In genomic region chr2:69083126-69083733, GRCh38 we compare ENCODE assay signal across 9 cellular contexts.
A peak's percentile ranks its signal among the peaks of the same experiment; 100 is the strongest.
DNase-seq lines count a peak whose midpoint lies in the region; ATAC-seq and TF ChIP-seq lines count a peak whose summit lies in the region.
"Had no signal": no experiment of that assay in that cellular context is flagged by ENCODE, and none has a peak within 500 bp of the region (broad histone marks: within the 10 kb centered on the region; RNA-seq: fewer than 3 reads in every experiment).

No MANE protein-coding gene starts in this region.

- TF ChIP-seq CTCF in IMR-90 (conservative IDR thresholded peaks at IDR 0.05; ENCODE audit: low read depth, low read length), result no peak
- no peak for TF ChIP-seq CTCF in brain (conservative IDR thresholded peaks at IDR 0.05)
- no peak for TF ChIP-seq CTCF in upper lobe of left lung (IDR thresholded peaks at IDR 0.05)

- TF ChIP-seq RAD21 in IMR-90 (IDR thresholded peaks at IDR 0.05; ENCODE audit: low read length), result no peak

- H3K27me3 Mint-ChIP-seq in brain, result no peaks in the 10 kb centered on the region

- WGBS in IMR-90 (ENCODE audit: extremely low coverage in 2 of 2, insufficient read length in 1 of 2), 2 experiments, result 88% methylated on average over 1 of the region's 2 CpGs; no CpG with 5 or more reads in 1 of the 2 experiments
- 52 to 79% methylated on average over 2 of the region's 2 CpGs for WGBS in upper lobe of left lung, 2 donors

- no peak for TF ChIP-seq EP300 in upper lobe of left lung (IDR thresholded peaks at IDR 0.05)

- peak overlapping the region; percentile 34 for H4K5ac ChIP-seq in IMR-90 (ENCODE audit: low read depth, low read length)

- dilution Hi-C loops in IMR-90 (cut with HindIII; ENCODE audit: low sequenced_read_pairs, unreplicated experiment), result no loop called here

- H3K4me3 Mint-ChIP-seq in brain, result peak overlapping the region in 2 of 5 experiments; percentile 44 to 47

- peaks cover 33% of the 10 kb centered on the region for H3K4me1 Mint-ChIP-seq in brain

- H3K9me3 ChIP-seq in IMR-90 (ENCODE audit: control insufficient read depth, insufficient read depth, low read length) (no peaks in the 10 kb centered on the region), upper lobe of left lung (no peaks in the 10 kb centered on the region)

- H3K27ac ChIP-seq in IMR-90 (ENCODE audit: insufficient read depth, low read length) (peak overlapping the region; percentile 86), upper lobe of left lung (peak overlapping the region; percentile 65 to 78 (median 74))

- H3K4me1 ChIP-seq in IMR-90 (ENCODE audit: control insufficient read depth, insufficient read depth, low read length), result peaks cover 25% of the 10 kb centered on the region
- peaks cover 20 to 34% (median 31%) of the 10 kb centered on the region in 4 donors for H3K4me1 ChIP-seq in upper lobe of left lung

- H3K79me1 ChIP-seq in IMR-90 (ENCODE audit: low read depth in 1 of 2, low read length in 2 of 2), result peaks cover 5 to 54% of the 10 kb centered on the region in 2 experiments; a peak in 3 of 4 replicates

- no peak for TF ChIP-seq POLR2A in IMR-90 (IDR thresholded peaks at IDR 0.05; ENCODE audit: low read depth, low read length)
- no peak for TF ChIP-seq POLR2A in upper lobe of left lung (IDR thresholded peaks at IDR 0.05)

- no peak overlapping the region for H3K4me2 ChIP-seq in IMR-90 (ENCODE audit: low read depth, low read length)

- H3K36me3 Mint-ChIP-seq in brain, result peaks cover 66% of the 10 kb centered on the region

- peak overlapping the region; percentile 74 for H3K23ac ChIP-seq in IMR-90 (ENCODE audit: low read depth, low read length)

- H3K4me3 ChIP-seq in IMR-90 (ENCODE audit: insufficient read depth, low read depth, low read length) (no peak overlapping the region), upper lobe of left lung (no peak overlapping the region)

- H3K36me3 ChIP-seq in IMR-90 (ENCODE audit: control insufficient read depth, insufficient read depth, low read length) (peaks cover 35% of the 10 kb centered on the region), upper lobe of left lung (peaks cover 0 to under 1% (median 0%) of the 10 kb centered on the region in 4 donors)

- H3K27me3 ChIP-seq in IMR-90 (ENCODE audit: control insufficient read depth, insufficient read depth, low read length) (no peaks in the 10 kb centered on the region), upper lobe of left lung (no peaks in the 10 kb centered on the region)

- in situ Hi-C loops in IMR-90 (cut with MboI; ENCODE audit: low sequenced_read_pairs), result no loop called here

- ATAC-seq in IMR-90 (ENCODE audit: low read depth) (no peak), upper lobe of left lung (ENCODE audit: low FRiP score in 2 of 2) (peak in 1 of 2 donors; percentile 31), GM21723 (IDR thresholded peaks at IDR 0.05; ENCODE audit: unreplicated experiment) (no peak)

- H3K27ac Mint-ChIP-seq in brain, result peak overlapping the region; percentile 50 to 97 (median 79)

- intact Hi-C loops in IMR-90 (cut with micrococcal nuclease), result loop anchor here (5.0 kb wide), 2 partner anchors 36 to 224 kb away; no protein-coding TSS in a partner anchor

- H4K91ac ChIP-seq in IMR-90 (ENCODE audit: insufficient read depth, low read depth, low read length), result peak overlapping the region; percentile 86

- peak overlapping the region; percentile 74 for H2BK5ac ChIP-seq in IMR-90 (ENCODE audit: low read depth, low read length, poor library complexity, severe bottlenecking)

- H2AK5ac ChIP-seq in IMR-90 (ENCODE audit: low read depth, low read length), result peak overlapping the region; percentile 31

- peak overlapping the region; percentile 26; the same call in 1 of the 3 replicates for H2BK15ac ChIP-seq in IMR-90 (ENCODE audit: low read depth, low read length)

- peak overlapping the region; percentile 85 for H3K14ac ChIP-seq in IMR-90 (replicated peaks; ENCODE audit: low read depth, low read length)

- H3K56ac ChIP-seq in IMR-90 (ENCODE audit: extremely low read depth, insufficient read depth, low read length), result peak overlapping the region; percentile 28; the same call in 1 of the 2 replicates

- no peak overlapping the region for H2AK9ac ChIP-seq in IMR-90 (replicated peaks; ENCODE audit: low read depth, low read length, poor library complexity)

- peak overlapping the region; percentile 40 to 57 for H4K8ac ChIP-seq in IMR-90 (ENCODE audit: low read depth in 2 of 2, low read length in 2 of 2)

- H2BK120ac ChIP-seq in IMR-90 (ENCODE audit: low read depth, low read length), result peak overlapping the region; percentile 89

- peak overlapping the region; percentile 83 for H3K4ac ChIP-seq in IMR-90 (ENCODE audit: low read depth, low read length)

- POLR2A ChIA-PET in IMR-90 (lab: Charles Lee; ENCODE audit: unreplicated experiment), result no interaction called here

- H2AFZ ChIP-seq in IMR-90 (replicated peaks; ENCODE audit: low read length, poor library complexity), result no peak overlapping the region

- peaks cover 33% of the 10 kb centered on the region for H3K9me1 ChIP-seq in IMR-90 (ENCODE audit: insufficient read depth, low read length)

- H3K9ac ChIP-seq in IMR-90 (ENCODE audit: low read depth, low read length), result peak overlapping the region; percentile 11; the same call in 1 of the 2 replicates

- H3K18ac ChIP-seq in IMR-90 (ENCODE audit: low read depth, low read length), result peak overlapping the region; percentile 92

- CTCF ChIA-PET in IMR-90 (lab: Yijun Ruan, JAX), result interaction anchor here (1.1 kb wide), 1 partner anchor 10 kb away, joined by 3 read pairs; no protein-coding TSS in a partner anchor

- H3K9me3 Mint-ChIP-seq in brain, result no peaks in the 10 kb centered on the region

- H2BK20ac ChIP-seq in IMR-90 (ENCODE audit: low read depth, low read length), result peak overlapping the region; percentile 93

- DNase-seq in IMR-90 (peak; percentile 45), iris pigment epithelial cell (ENCODE audit: low read depth) (peak; percentile 66), upper lobe of left lung (no peak), NCI-H526 treated with DMSO at 0.1 percent for 48 hours (lab: John Stamatoyannopoulos, UW) (no peak), NCI-H748 treated with DMSO at 0.1 percent for 48 hours (lab: John Stamatoyannopoulos, UW) (no peak)
- DNase-seq in stimulated activated CD4-positive, alpha-beta T cell treated with anti-CD3 and anti-CD28 coated beads, Interleukin-2, amount 100 ng/mL, for 48 hours, result no peak
- DNase-seq: NCI-H1436 treated with DMSO at 0.1 percent for 48 hours had no signal

- no peaks in the 10 kb centered on the region for H4K20me1 ChIP-seq in IMR-90 (ENCODE audit: insufficient read depth, low read length)

- BruUV-seq in IMR-90 (replicated peaks; lab: Mats Ljungman, UMichigan), result no TSS peak

TF ChIP-seq in IMR-90, 13 proteins besides CTCF, POLR2A, EP300 and RAD21:
- TF ChIP-seq NFE2L2 (IDR thresholded peaks at IDR 0.05; ENCODE audit: low read depth, low read length) (peak; percentile 43; the same call in 1 of the 2 replicates), USF2 (IDR thresholded peaks at IDR 0.05; ENCODE audit: low read depth, low read length) (peak; percentile 57; the same call in 1 of the 2 replicates), CEBPB (IDR thresholded peaks at IDR 0.05; ENCODE audit: low read depth, low read length) (peak; percentile 95), MXI1 (IDR thresholded peaks at IDR 0.05; ENCODE audit: borderline replicate concordance, low read depth, low read length) (no peak), RCOR1 (IDR thresholded peaks at IDR 0.05; ENCODE audit: insufficient replicate concordance, low read length) (no peak)

Comparison
In these comparisons a context has a peak if more than half of its experiments do, and no peak if none do; other contexts are left out.
1. DNase-seq: peak in IMR-90 (single experiment) and iris pigment epithelial cell (single experiment); none in upper lobe of left lung (0 of 2), stimulated activated CD4-positive, alpha-beta T cell treated with anti-CD3 and anti-CD28 coated beads, Interleukin-2, amount 100 ng/mL, for 48 hours (0 of 2), NCI-H526 treated with DMSO at 0.1 percent for 48 hours (single experiment) and NCI-H748 treated with DMSO at 0.1 percent for 48 hours (single experiment).